Comparison of ENCODE assay signal across 9 cellular contexts in genomic region chr9:83432104-83432627, GRCh38.
A peak's percentile ranks its signal among the peaks of the same experiment; 100 is the strongest.
DNase-seq lines count a peak whose midpoint lies in the region; ATAC-seq and TF ChIP-seq lines count a peak whose summit lies in the region.
"Had no signal": no experiment of that assay in that cellular context is flagged by ENCODE, and none has a peak within 500 bp of the region (broad histone marks: within the 10 kb centered on the region; RNA-seq: fewer than 3 reads in every experiment).

No MANE protein-coding gene starts in this region.

- no peaks in the 10 kb centered on the region for H3K27me3 Mint-ChIP-seq in nephron progenitor cell (ENCODE audit: low read depth, poor library complexity)

- no peaks in the 10 kb centered on the region for H3K9me3 ChIP-seq in Panc1 (ENCODE audit: control insufficient read depth, insufficient read depth, low read depth, low read length)

- TF ChIP-seq CTCF in AG10803 (conservative IDR thresholded peaks at IDR 0.05; ENCODE audit: low read length) = no peak
- TF ChIP-seq CTCF in Panc1 (IDR thresholded peaks at IDR 0.05) = no peak
- no peak for TF ChIP-seq CTCF in nephron progenitor cell (IDR thresholded peaks at IDR 0.05)

- no peaks in the 10 kb centered on the region for H3K27me3 ChIP-seq in Panc1 (ENCODE audit: control insufficient read depth, insufficient read depth, low read length)

- CTCF ChIA-PET in Panc1 (lab: Charles Lee) = no interaction called here

- H3K27ac Mint-ChIP-seq in nephron progenitor cell = peak overlapping the region; percentile 33

- H3K9me3 Mint-ChIP-seq in nephron progenitor cell = peaks cover 9% of the 10 kb centered on the region

- H3K4me1 Mint-ChIP-seq in nephron progenitor cell = peaks cover 12% of the 10 kb centered on the region

- no peaks in the 10 kb centered on the region for H3K36me3 Mint-ChIP-seq in nephron progenitor cell (ENCODE audit: low read depth)

- ATAC-seq in Panc1 = peak; percentile 97
- ATAC-seq in GM21576 (IDR thresholded peaks at IDR 0.05; ENCODE audit: unreplicated experiment) = no peak
- ATAC-seq in HG03432 (IDR thresholded peaks at IDR 0.05; ENCODE audit: unreplicated experiment) = no peak

- POLR2A ChIA-PET in Panc1 (lab: Charles Lee) = no interaction called here

- in situ Hi-C loops in Panc1 (cut with HindIII; ENCODE audit: low pct_unique_long_range_greater_than_20kb, low sequenced_read_pairs) = no loop called here

- H3K4me3 Mint-ChIP-seq in nephron progenitor cell = no peak overlapping the region

- no peaks in the 10 kb centered on the region for H3K36me3 ChIP-seq in Panc1 (ENCODE audit: control insufficient read depth, insufficient read depth, low read length)

- peaks cover 37% of the 10 kb centered on the region for H3K4me1 ChIP-seq in Panc1 (ENCODE audit: control insufficient read depth, insufficient read depth, low read length)

- BruUV-seq in Panc1 (replicated peaks; lab: Mats Ljungman, UMichigan) = no TSS peak

- intact Hi-C loops in Panc1 (cut with micrococcal nuclease; ENCODE audit: unreplicated experiment) = loop anchor here (5.0 kb wide), 1 partner anchor 95 kb away; no protein-coding TSS in a partner anchor

- H3K27ac ChIP-seq in Panc1 (ENCODE audit: low read length) = peak overlapping the region; percentile 96

- DNase-seq in AG10803 (ENCODE audit: low read depth) (peak; percentile 87), Panc1 (ENCODE audit: low read depth, low spot score) (no peak), foreskin melanocyte (peak; percentile 18), nephron progenitor cell (peak; percentile 13), HUDEP-2 (lab: John Stamatoyannopoulos, UW; ENCODE audit: unreplicated experiment in 76 of 76) (no peak), DMS53 treated with DMSO at 0.1 percent for 48 hours (lab: John Stamatoyannopoulos, UW; ENCODE audit: unreplicated experiment) (no peak)
- DNase-seq: stimulated activated CD4-positive, alpha-beta T cell treated with anti-CD3 and anti-CD28 coated beads, Interleukin-12 subunit alpha, Interleukin-12 subunit beta, amount 100 ng/mL, for 4 hours had no signal

- H3K4me3 ChIP-seq in AG10803 (ENCODE audit: low read length) = no peak overlapping the region
- H3K4me3 ChIP-seq in Panc1 (ENCODE audit: low read depth in 2 of 2, low read length in 2 of 2) = peak overlapping the region; percentile 12 to 23; a peak in 1 of 4 replicates

Comparison
In these comparisons a context has a peak if more than half of its experiments do, and no peak if none do; other contexts are left out.
1. DNase-seq: peak in AG10803 (single experiment), foreskin melanocyte (single experiment) and nephron progenitor cell (single experiment); none in Panc1 (single experiment), HUDEP-2 (0 of 76) and DMS53 treated with DMSO at 0.1 percent for 48 hours (single experiment).